In the genomic region with DNA sequence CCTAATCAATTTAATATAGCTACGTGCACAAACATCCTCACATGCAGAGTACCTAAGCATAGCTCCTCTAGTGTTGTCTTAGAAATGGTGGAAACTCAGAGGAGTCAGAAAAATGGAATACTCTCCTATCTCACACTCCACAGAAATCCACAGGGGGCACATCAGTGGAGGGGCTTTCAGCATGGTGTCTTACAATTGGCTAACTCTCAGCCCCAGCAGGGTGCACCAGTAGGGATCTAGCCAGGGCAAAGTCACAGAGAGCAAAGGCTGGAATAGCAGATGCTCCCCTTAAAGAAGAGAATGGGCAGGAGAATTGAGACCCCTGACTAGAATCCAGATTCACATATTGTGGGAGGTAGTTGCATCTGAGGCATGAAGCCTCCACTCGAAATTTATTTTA, we compare ENCODE assay signal across 27 cellular contexts.
"Had no signal": no experiment of that assay in that cellular context is flagged by ENCODE, and none has a peak within 500 bp of the region (broad histone marks: within the 10 kb centered on the region; RNA-seq: fewer than 3 reads in every experiment).

No MANE protein-coding gene starts in this region.

- DNase-seq: dermis blood vessel endothelial cell; effector memory CD4-positive, alpha-beta T cell; heart right ventricle; hippocampal formation; kidney; mucosa of descending colon; naive B cell; stimulated activated CD4-positive, alpha-beta T cell treated with anti-CD3 and anti-CD28 coated beads, Interleukin-12 subunit alpha, Interleukin-12 subunit beta, amount 100 ng/mL, for 4 hours; stimulated activated CD4-positive, alpha-beta T cell treated with anti-CD3 and anti-CD28 coated beads, Interleukin-1b, Interleukin-23, amount 100 ng/mL, for 48 hours; stimulated activated CD4-positive, alpha-beta T cell treated with anti-CD3 and anti-CD28 coated beads, Interleukin-4, amount 100 ng/mL, for 1 hour; stimulated activated CD8-positive, alpha-beta memory T cell treated with anti-CD3 and anti-CD28 coated beads, Interleukin-4, amount 100 ng/mL, for 48 hours; stimulated activated naive CD4-positive, alpha-beta T cell; stimulated activated naive CD8-positive, alpha-beta T cell treated with anti-CD3 and anti-CD28 coated beads, Interleukin-15, amount 100 ng/mL, for 72 hours; trophoblast cell had no signal

- H3K27me3 Mint-ChIP-seq: progenitor cell of endocrine pancreas had no signal

- H3K27ac Mint-ChIP-seq: memory B cell; mesothelial cell of epicardium; naive B cell; natural killer cell treated with Interleukin-12 subunit alpha and Interleukin-12 subunit beta and Interleukin-15 and Interleukin-18, amount 100 ng/mL, for 72 hours; progenitor cell of endocrine pancreas; stimulated activated naive CD8-positive, alpha-beta T cell treated with anti-CD3 and anti-CD28 coated beads, Interleukin-15, amount 100 ng/mL, for 72 hours had no signal

- H3K9me3 Mint-ChIP-seq: mesothelial cell of epicardium; natural killer cell treated with Interleukin-12 subunit alpha and Interleukin-12 subunit beta and Interleukin-15 and Interleukin-18, amount 100 ng/mL, for 72 hours; neural crest cell; stimulated activated naive CD8-positive, alpha-beta T cell treated with anti-CD3 and anti-CD28 coated beads, Interleukin-15, amount 100 ng/mL, for 72 hours had no signal

- H3K27ac ChIP-seq: coronary artery, heart right ventricle, parathyroid adenoma, right atrium auricular region, suprapubic skin had no signal

- H3K4me1 Mint-ChIP-seq: memory B cell; naive B cell; stimulated activated naive CD8-positive, alpha-beta T cell treated with anti-CD3 and anti-CD28 coated beads, Interleukin-15, amount 100 ng/mL, for 72 hours had no signal

- H3K36me3 ChIP-seq: heart right ventricle, right atrium auricular region, suprapubic skin had no signal

- H3K4me3 Mint-ChIP-seq: memory B cell; mesothelial cell of epicardium; naive B cell; natural killer cell treated with Interleukin-12 subunit alpha and Interleukin-12 subunit beta and Interleukin-15 and Interleukin-18, amount 100 ng/mL, for 72 hours; neural crest cell; stimulated activated naive CD8-positive, alpha-beta T cell treated with anti-CD3 and anti-CD28 coated beads, Interleukin-15, amount 100 ng/mL, for 72 hours had no signal

- H3K9me3 ChIP-seq: heart right ventricle, mucosa of descending colon, right atrium auricular region, suprapubic skin had no signal

- H3K36me3 Mint-ChIP-seq: memory B cell; mesothelial cell of epicardium; naive B cell; natural killer cell treated with Interleukin-12 subunit alpha and Interleukin-12 subunit beta and Interleukin-15 and Interleukin-18, amount 100 ng/mL, for 72 hours had no signal

- H3K4me1 ChIP-seq: heart right ventricle, right atrium auricular region, suprapubic skin had no signal

- H3K4me3 ChIP-seq: coronary artery, heart right ventricle, lung, mucosa of descending colon, right atrium auricular region, smooth muscle cell, suprapubic skin had no signal

- ATAC-seq: heart right ventricle; left lobe of liver; mucosa of descending colon; natural killer cell treated with Interleukin-12 subunit alpha and Interleukin-12 subunit beta and Interleukin-15 and Interleukin-18, amount 100 ng/mL, for 72 hours; sciatic nerve; stimulated activated naive CD8-positive, alpha-beta T cell treated with anti-CD3 and anti-CD28 coated beads, Interleukin-15, amount 100 ng/mL, for 72 hours had no signal

- H3K27me3 ChIP-seq: heart right ventricle, right atrium auricular region, suprapubic skin had no signal
